Comparison of ENCODE assay signal across 8 cellular contexts in the genomic region with DNA sequence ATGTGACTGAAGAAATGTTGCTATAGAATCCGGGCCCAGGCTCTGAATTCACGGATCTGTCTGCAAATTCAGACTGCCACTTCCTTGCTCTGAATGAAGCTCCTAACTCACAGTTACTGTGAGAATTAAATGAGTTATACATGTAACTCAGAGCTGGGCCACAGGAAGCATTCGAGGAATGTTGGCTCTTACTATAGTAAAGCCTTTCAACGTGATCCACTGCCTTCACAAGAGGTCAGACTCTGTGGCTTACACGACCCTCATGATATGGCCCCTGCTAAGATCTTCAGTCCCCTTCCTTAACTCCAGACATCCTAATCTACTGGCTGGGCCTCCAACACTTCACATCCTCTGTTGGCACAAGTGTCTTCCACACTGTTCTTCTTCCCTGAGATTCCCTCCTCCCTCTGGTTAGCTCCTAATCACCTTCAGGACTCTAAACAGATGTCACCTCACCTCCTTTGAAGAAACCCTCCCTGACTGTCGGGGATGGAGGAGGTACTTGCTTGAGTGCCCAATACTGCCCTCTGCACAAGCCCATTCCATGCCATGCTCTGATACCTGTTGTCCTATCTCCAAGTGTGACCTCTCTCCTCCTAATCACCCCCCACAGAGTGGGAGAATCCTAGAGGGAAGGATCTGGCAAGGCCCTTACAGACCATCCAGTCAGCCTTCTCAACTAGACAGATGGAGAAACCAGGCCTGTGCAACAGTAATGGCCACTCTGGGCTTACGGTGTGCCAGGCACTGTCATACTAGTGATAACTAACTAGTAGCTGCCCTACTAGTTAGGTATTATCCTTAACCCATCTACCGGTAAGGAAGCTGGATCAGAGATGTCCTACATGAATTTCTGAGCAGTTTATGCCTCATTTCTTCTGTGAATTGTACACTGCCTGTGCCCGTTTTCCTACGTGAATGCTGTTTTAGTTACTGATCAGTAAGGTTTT. TPM values are rescaled to one million over a fixed set of nuclear protein-coding genes. Genes with fewer than 3 reads are reported as not detected.
DNase-seq lines count a peak whose midpoint lies in the region; ATAC-seq and TF ChIP-seq lines count a peak whose summit lies in the region.

No MANE protein-coding gene starts in this region.

- H3K4me3 ChIP-seq in HUES48 (ENCODE audit: low read depth, low read length), result peak overlapping the region; percentile 91
- peak overlapping the region; percentile 95 to 96 (median 96) for H3K4me3 ChIP-seq in breast epithelium
- peak overlapping the region; percentile 83 for H3K4me3 ChIP-seq in mesodermal cell (ENCODE audit: extremely low read depth, insufficient read depth, low read length, poor library complexity, severe bottlenecking)

- ATAC-seq in GM18873 (IDR thresholded peaks at IDR 0.05; ENCODE audit: low FRiP score, unreplicated experiment) (no peak), HG02884 (IDR thresholded peaks at IDR 0.05; ENCODE audit: unreplicated experiment) (no peak), GM19351 (IDR thresholded peaks at IDR 0.05; ENCODE audit: unreplicated experiment) (no peak)

- in situ Hi-C loops in ACHN (cut with HindIII; ENCODE audit: low pct_ligation_motif_present, low pct_unique_long_range_greater_than_20kb, low sequenced_read_pairs), result no loop called here

- DNase-seq in ACHN, result peak; percentile 20
- no peak for DNase-seq in breast epithelium (ENCODE audit: low spot score in 2 of 2)
- no peak for DNase-seq in NCI-H1436 (lab: John Stamatoyannopoulos, UW)

- no peaks in the 10 kb centered on the region for H3K27me3 ChIP-seq in HUES48 (ENCODE audit: control insufficient read depth, insufficient read depth, low read length)
- no peaks in the 10 kb centered on the region for H3K27me3 ChIP-seq in breast epithelium

- intact Hi-C loops in breast epithelium (cut with DNase I; ENCODE audit: low total_unique reads), result loop anchor here (5.0 kb wide), 1 partner anchor 1292 kb away; no protein-coding TSS in a partner anchor

- H3K27ac ChIP-seq in HUES48 (ENCODE audit: low read depth, low read length) (no peak overlapping the region), breast epithelium (peak overlapping the region in 1 of 2 donors; percentile 74), mesodermal cell (ENCODE audit: low read depth, low read length, severe bottlenecking) (peak overlapping the region; percentile 43)

- no peak for TF ChIP-seq POLR2A in breast epithelium (IDR thresholded peaks at IDR 0.05)

- no peak for TF ChIP-seq CTCF in breast epithelium (IDR thresholded peaks at IDR 0.05)

- H3K4me1 ChIP-seq in HUES48 (ENCODE audit: control insufficient read depth, insufficient read depth, low read length), result peaks cover 12% of the 10 kb centered on the region
- H3K4me1 ChIP-seq in breast epithelium, result peaks cover 5 to 13% of the 10 kb centered on the region in 2 donors
- H3K4me1 ChIP-seq in mesodermal cell (ENCODE audit: control insufficient read depth, insufficient read depth, low read length, poor library complexity, severe bottlenecking), result peaks cover 13% of the 10 kb centered on the region

- H3K9me3 ChIP-seq in HUES48 (ENCODE audit: control insufficient read depth, insufficient read depth, low read length) (no peaks in the 10 kb centered on the region), breast epithelium (no peaks in the 10 kb centered on the region), mesodermal cell (ENCODE audit: control insufficient read depth, low read length) (no peaks in the 10 kb centered on the region)

- WGBS in mesodermal cell (ENCODE audit: insufficient coverage in 2 of 2), 2 experiments, result 67 to 80% methylated on average over 8 to 10 of the region's 10 CpGs

- H3K9ac ChIP-seq in HUES48 (ENCODE audit: low read depth, low read length), result peak overlapping the region; percentile 96

- H3K36me3 ChIP-seq in HUES48 (ENCODE audit: control insufficient read depth, insufficient read depth, low read length), result peaks cover 73% of the 10 kb centered on the region
- H3K36me3 ChIP-seq in breast epithelium, result no peaks in the 10 kb centered on the region
- peaks cover 64% of the 10 kb centered on the region for H3K36me3 ChIP-seq in mesodermal cell (ENCODE audit: control insufficient read depth, insufficient read depth, low read length)

RNA-seq across cellular contexts. Expression of a gene that starts 1.3 kb away (rescaled TPM):
- 10 to 100 TPM; 20.0 to 29.0 (median 22.6) TPM for total RNA-seq in breast epithelium
- polyA plus RNA-seq in mesodermal cell (2013, experiment 1 of 2), result 40.4 TPM
- polyA plus RNA-seq in mesodermal cell (2013, experiment 2 of 2), result 34.1 TPM

RNA-seq across cellular contexts. Expression of a gene that starts 11.0 kb away (rescaled TPM):
- 10 to 100 TPM; 42.4 to 63.6 (median 52.8) TPM for total RNA-seq in breast epithelium
- 90.8 TPM for polyA plus RNA-seq in mesodermal cell (2013, experiment 1 of 2)
- 83.7 TPM for polyA plus RNA-seq in mesodermal cell (2013, experiment 2 of 2)

RNA-seq across cellular contexts. Expression of a gene that starts 34.3 kb away (rescaled TPM):
- 10 to 100 TPM in 2 of 3 donors, under 1 TPM in 1; 0.64 to 61.6 (median 46.5) TPM for total RNA-seq in breast epithelium
- polyA plus RNA-seq in mesodermal cell (2013, experiment 1 of 2), result 1.2 TPM
- 0.71 TPM for polyA plus RNA-seq in mesodermal cell (2013, experiment 2 of 2)

RNA-seq across cellular contexts. Expression of a gene that starts 34.5 kb away (rescaled TPM):
- 10 to 100 TPM in 2 of 3 donors, 1 to 10 TPM in 1; 2.9 to 67.0 (median 27.9) TPM for total RNA-seq in breast epithelium
- polyA plus RNA-seq in mesodermal cell (2013, experiment 1 of 2), result 1.1 TPM
- 0.81 TPM for polyA plus RNA-seq in mesodermal cell (2013, experiment 2 of 2)
